Comparison of ENCODE assay signal across 22 cellular contexts in genomic region chr16:8727084-8727590, GRCh38.
"Had no signal": no experiment of that assay in that cellular context is flagged by ENCODE, and none has a peak within 500 bp of the region (broad histone marks: within the 10 kb centered on the region; RNA-seq: fewer than 3 reads in every experiment).

No MANE protein-coding gene starts in this region.

- H3K4me3 Mint-ChIP-seq: central memory CD8-positive, alpha-beta T cell; natural killer cell treated with Interleukin-12 subunit alpha and Interleukin-12 subunit beta and Interleukin-15 and Interleukin-18, amount 100 ng/mL, for 72 hours had no signal

- H3K27me3 Mint-ChIP-seq: central memory CD8-positive, alpha-beta T cell; natural killer cell treated with Interleukin-12 subunit alpha and Interleukin-12 subunit beta and Interleukin-15 and Interleukin-18, amount 100 ng/mL, for 72 hours; progenitor cell of endocrine pancreas had no signal

- H3K9me3 ChIP-seq: left ventricle myocardium inferior, mucosa of descending colon, ovary, right atrium auricular region, spleen, stomach, thyroid gland, upper lobe of right lung had no signal

- H3K27ac ChIP-seq: left ventricle myocardium inferior, ovary, right atrium auricular region, spleen, stomach, thyroid gland, upper lobe of right lung, VCaP had no signal

- H3K27me3 ChIP-seq: ovary, right atrium auricular region, spleen, stomach, thyroid gland, upper lobe of right lung had no signal

- H3K36me3 ChIP-seq: left ventricle myocardium inferior, ovary, right atrium auricular region, spleen, stomach, thyroid gland, upper lobe of right lung had no signal

- H3K4me3 ChIP-seq: left ventricle myocardium inferior, lung, mucosa of descending colon, ovary, right atrium auricular region, spleen, stomach, thyroid gland, upper lobe of right lung had no signal

- ATAC-seq: mucosa of descending colon; natural killer cell treated with Interleukin-12 subunit alpha and Interleukin-12 subunit beta and Interleukin-15 and Interleukin-18, amount 100 ng/mL, for 72 hours; upper lobe of right lung had no signal

- DNase-seq: activated CD4-positive, alpha-beta T cell treated with anti-CD3 and anti-CD28 coated beads for 4 hours; activated CD4-positive, alpha-beta T cell treated with anti-CD3 and anti-CD28 coated beads, Interleukin-2, amount 50 U/mL, for 4 hours; activated effector memory CD4-positive, alpha-beta T cell treated with anti-CD3 and anti-CD28 coated beads, Interleukin-2, amount 50 U/mL, for 16 hours; activated naive CD4-positive, alpha-beta T cell treated with anti-CD3 and anti-CD28 coated beads, Interleukin-2, amount 50 U/mL, for 16 hours; activated T-cell treated with anti-CD3 and anti-CD28 coated beads for 4 hours; dermis blood vessel endothelial cell; effector CD8-positive, alpha-beta T cell; left ventricle myocardium inferior; mesendoderm; mucosa of descending colon; ovary; spleen; stimulated activated CD4-positive, alpha-beta T cell treated with anti-CD3 and anti-CD28 coated beads, Interleukin-2, amount 100 ng/mL, for 48 hours; stomach; thyroid gland; upper lobe of right lung had no signal

- H3K9me3 Mint-ChIP-seq: central memory CD8-positive, alpha-beta T cell; natural killer cell treated with Interleukin-12 subunit alpha and Interleukin-12 subunit beta and Interleukin-15 and Interleukin-18, amount 100 ng/mL, for 72 hours had no signal

- H3K4me1 ChIP-seq: left ventricle myocardium inferior, stomach, upper lobe of right lung had no signal

- H3K27ac Mint-ChIP-seq: natural killer cell treated with Interleukin-12 subunit alpha and Interleukin-12 subunit beta and Interleukin-15 and Interleukin-18, amount 100 ng/mL, for 72 hours; progenitor cell of endocrine pancreas had no signal

- H3K36me3 Mint-ChIP-seq: natural killer cell treated with Interleukin-12 subunit alpha and Interleukin-12 subunit beta and Interleukin-15 and Interleukin-18, amount 100 ng/mL, for 72 hours had no signal
